8 cellular contexts compared by ENCODE assay signal in the genomic region with DNA sequence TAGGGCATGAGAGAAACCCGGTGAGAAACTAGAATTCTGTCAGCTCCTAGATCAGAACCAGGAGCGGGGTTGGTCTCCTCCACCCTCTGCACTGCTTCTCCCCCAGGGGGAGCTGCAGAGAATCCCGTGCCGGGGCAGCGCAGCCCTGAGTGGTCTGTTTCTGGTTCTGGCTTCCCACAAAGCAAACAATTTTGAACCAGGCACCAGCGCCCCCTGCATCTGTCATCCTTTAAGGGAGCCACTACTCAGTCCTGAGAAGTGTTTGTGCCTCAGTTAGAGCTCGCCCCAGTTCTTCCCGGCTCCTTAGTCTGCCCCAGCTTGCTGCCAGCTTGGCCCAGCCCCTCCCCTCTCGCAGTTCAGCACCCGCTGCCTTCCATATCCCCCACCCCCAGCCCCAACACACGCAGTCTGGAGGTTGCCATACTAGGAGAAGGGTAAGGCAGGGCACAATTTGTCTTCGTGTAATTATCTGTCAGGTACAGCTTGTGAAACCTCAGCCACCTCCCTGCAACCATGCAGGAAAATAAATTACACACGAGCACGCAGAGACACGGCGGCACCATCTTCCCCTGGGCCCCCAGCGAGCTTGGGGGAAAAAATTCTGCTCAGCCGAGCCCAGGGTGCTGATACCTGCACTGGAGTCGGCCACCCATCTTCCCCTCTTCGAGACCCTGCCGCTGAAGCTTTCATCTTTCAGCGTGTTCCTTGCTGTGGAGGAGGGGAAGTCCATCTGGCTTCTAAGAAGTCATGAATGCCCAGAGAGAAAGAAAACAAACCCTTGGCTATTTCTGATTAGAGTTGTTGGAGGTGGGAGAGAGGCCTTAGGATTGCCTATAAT.
DNase-seq lines count a peak whose midpoint lies in the region; ATAC-seq, FAIRE-seq and TF ChIP-seq lines count a peak whose summit lies in the region.

No MANE protein-coding gene starts in this region.

- ATAC-seq in HG03045 (IDR thresholded peaks at IDR 0.05; ENCODE audit: unreplicated experiment) (no peak), HG03135 (IDR thresholded peaks at IDR 0.05; ENCODE audit: unreplicated experiment) (no peak)

- H3K36me3 ChIP-seq in H1 (ENCODE audit: control insufficient read depth in 2 of 4, insufficient read depth in 4 of 4, low read length in 3 of 4) = no peaks in the 10 kb centered on the region
- no peaks in the 10 kb centered on the region for H3K36me3 ChIP-seq in muscle layer of colon (ENCODE audit: insufficient read depth, low read length)
- H3K36me3 ChIP-seq in testis (ENCODE audit: low read depth, missing control alignments) = no peaks in the 10 kb centered on the region

- H3K23ac ChIP-seq in H1 (ENCODE audit: insufficient read length) = no peak overlapping the region

- POLR2A ChIA-PET in H1 (lab: Charles Lee; ENCODE audit: partially characterized antibody) = interaction anchor here (0.8 to 1.7 kb wide), 8 partner anchors 15 to 152 kb away, joined by 3 to 5 read pairs (median 3); no protein-coding TSS in a partner anchor

- H3K9ac ChIP-seq in H1 (replicated peaks in 1 of 4; ENCODE audit: extremely low read depth in 1 of 4, low read depth in 3 of 4, low read length in 3 of 4) = no peak overlapping the region
- no peak overlapping the region for H3K9ac ChIP-seq in muscle layer of colon (ENCODE audit: low read length)

- H4K91ac ChIP-seq in H1 (replicated peaks; ENCODE audit: insufficient read length, low read length) = peak overlapping the region; percentile 12

- H3K4me1 ChIP-seq in H1 (replicated peaks in 1 of 4; ENCODE audit: control insufficient read depth in 3 of 4, insufficient read depth in 4 of 4, low read length in 3 of 4) = peaks cover 0 to 26% (median 13%) of the 10 kb centered on the region in 4 experiments; a peak in 6 of 7 replicates
- H3K4me1 ChIP-seq in muscle layer of colon (ENCODE audit: insufficient read depth, low read length) = no peaks in the 10 kb centered on the region
- no peaks in the 10 kb centered on the region for H3K4me1 ChIP-seq in testis

- H3K27ac ChIP-seq in H1 (ENCODE audit: low read depth, low read length) (no peak overlapping the region), muscle layer of colon (ENCODE audit: low read depth, low read length) (peak overlapping the region; percentile 14), testis (no peak overlapping the region)

- H3K18ac ChIP-seq in H1 (ENCODE audit: extremely low read depth, low read length) = no peak overlapping the region

- no peak overlapping the region for H2AK5ac ChIP-seq in H1 (ENCODE audit: low read depth, low read length)

- no peak overlapping the region for H3K56ac ChIP-seq in H1 (replicated peaks; ENCODE audit: insufficient read length, low read depth, low read length)

- intact Hi-C loops in testis (cut with DNase I; ENCODE audit: low total_unique reads) = no loop called here

- no peak overlapping the region for H2BK15ac ChIP-seq in H1 (ENCODE audit: low read length)

- FAIRE-seq in H1 (lab: Jason Lieb, UNC) = no peak

- TF ChIP-seq EP300 in H1 (IDR thresholded peaks at IDR 0.05; ENCODE audit: borderline replicate concordance in 1 of 2, low read depth in 2 of 2, low read length in 2 of 2) = no peak; a peak in 1 of 3 replicates

- DNase-seq in DMS53 (lab: John Stamatoyannopoulos, UW) (peak; percentile 63), H1 (ENCODE audit: low read depth in 1 of 2, low spot score in 2 of 2) (peak; percentile 72 to 87), testis (peak; percentile 53)
- peak; percentile 63 for DNase-seq in activated CD4-positive, alpha-beta T cell treated with anti-CD3 and anti-CD28 coated beads for 48 hours

- 0 out of 2 replicates have a peak overlapping the region, but pooled peaks have one; percentile 19 for H2AFZ ChIP-seq in H1 (ENCODE audit: low read length)

- H3K79me2 ChIP-seq in H1 (ENCODE audit: control insufficient read depth in 1 of 2, insufficient read depth in 2 of 2, low read length in 2 of 2) = no peaks in the 10 kb centered on the region

- H3K14ac ChIP-seq in H1 (ENCODE audit: insufficient read length) = no peak overlapping the region

- H3K4me2 ChIP-seq in H1 (ENCODE audit: insufficient read depth in 1 of 2, low read depth in 2 of 2, low read length in 2 of 2) = peak overlapping the region; percentile 42 to 55

- no peaks in the 10 kb centered on the region for H3K79me1 ChIP-seq in H1 (ENCODE audit: low read depth, low read length)

- peak; percentile 56 to 69 for TF ChIP-seq RAD21 in H1 (IDR thresholded peaks at IDR 0.05 in 1 of 2, conservative IDR thresholded peaks at IDR 0.05 in 1 of 2; ENCODE audit: low read depth in 2 of 2, low read length in 2 of 2)

- H3K9me3 ChIP-seq in H1 (ENCODE audit: insufficient read depth in 2 of 2, low read depth in 1 of 2, low read length in 1 of 2) (no peaks in the 10 kb centered on the region), muscle layer of colon (ENCODE audit: low read length) (no peaks in the 10 kb centered on the region), testis (no peaks in the 10 kb centered on the region)

- peak overlapping the region; percentile 96; the same call in 1 of the 2 replicates for H2BK20ac ChIP-seq in H1 (ENCODE audit: low read length)

- H4K20me1 ChIP-seq in H1 (replicated peaks in 1 of 2; ENCODE audit: control insufficient read depth in 1 of 2, insufficient read depth in 2 of 2, low read length in 2 of 2) = no peaks in the 10 kb centered on the region

- H2BK12ac ChIP-seq in H1 (ENCODE audit: low read depth, low read length) = no peak overlapping the region

- TF ChIP-seq CTCF in LNCAP (IDR thresholded peaks at IDR 0.05) = peak; percentile 58
- TF ChIP-seq CTCF in H1 (IDR thresholded peaks at IDR 0.05; ENCODE audit: control extremely low read depth in 1 of 3, insufficient read depth in 1 of 3, low read depth in 1 of 3, low read length in 3 of 3) = peak; percentile 74 to 96 (median 83)
- TF ChIP-seq CTCF in testis (IDR thresholded peaks at IDR 0.05) = peak in 1 of 3 experiments; percentile 17

- CTCF ChIA-PET in H1 (lab: Charles Lee; ENCODE audit: partially characterized antibody) = interaction anchor here (0.6 to 38.2 kb wide), 35 partner anchors 9 to 467 kb away, joined by 3 to 2918 read pairs (median 4); a partner anchor contains a TSS

- H3K4me3 ChIP-seq in H1 (ENCODE audit: extremely low read depth in 1 of 4, insufficient read depth in 2 of 4, low read depth in 3 of 4, low read length in 4 of 4) (peak overlapping the region in 1 of 4 experiments; percentile 38; a peak in 1 of 8 replicates), muscle layer of colon (ENCODE audit: low read depth in 1 of 2, low read length in 2 of 2) (peak overlapping the region; percentile 50 to 51), testis (peak overlapping the region in 1 of 2 donors; percentile 35)

- H2BK5ac ChIP-seq in H1 (ENCODE audit: low read depth, low read length) = peak overlapping the region; percentile 20; the same call in 1 of the 2 replicates

- peak overlapping the region; percentile 18 for H4K5ac ChIP-seq in H1 (ENCODE audit: insufficient read length, low read depth, low read length)

- H3K23me2 ChIP-seq in H1 (ENCODE audit: low read depth, low read length) = peaks cover 1% of the 10 kb centered on the region; the same call in 1 of the 2 replicates

- TF ChIP-seq POLR2A in H1 (IDR thresholded peaks at IDR 0.05; ENCODE audit: control extremely low read depth in 1 of 2, low read depth in 2 of 2, low read length in 2 of 2) (no peak), testis (IDR thresholded peaks at IDR 0.05) (no peak)

- H2BK120ac ChIP-seq in H1 (replicated peaks; ENCODE audit: low read depth, low read length) = no peak overlapping the region

- H3K27me3 ChIP-seq in H1 (replicated peaks in 1 of 4; ENCODE audit: control insufficient read depth in 3 of 4, extremely low read depth in 1 of 4, insufficient read depth in 3 of 4, low read length in 3 of 4) = peaks cover 0 to 4% (median 1%) of the 10 kb centered on the region in 4 experiments; a peak in 2 of 7 replicates
- H3K27me3 ChIP-seq in muscle layer of colon (ENCODE audit: control insufficient read depth in 1 of 2, insufficient read depth in 2 of 2, low read length in 2 of 2) = no peaks in the 10 kb centered on the region
- H3K27me3 ChIP-seq in testis = no peaks in the 10 kb centered on the region

- WGBS in H1 (ENCODE audit: extremely low coverage in 1 of 2, insufficient coverage in 1 of 2, insufficient read length in 1 of 2, insufficient replicate concordance in 2 of 2, low coverage in 1 of 2, low lambda C conversion rate in 2 of 2, missing lambda C conversion rate in 1 of 2), 2 experiments = 37% methylated on average over 22 of the region's 22 CpGs; no CpG with 5 or more reads in 1 of the 2 experiments
- 11 to 13% methylated on average over 21 to 22 of the region's 22 CpGs for WGBS in testis, 2 donors

- no peak overlapping the region for H4K8ac ChIP-seq in H1 (ENCODE audit: extremely low read depth, insufficient read depth, low read length)

- no peak overlapping the region for H3K4ac ChIP-seq in H1 (replicated peaks; ENCODE audit: insufficient read length, low read depth, low read length)

TF ChIP-seq in H1, 55 proteins besides CTCF, POLR2A, EP300 and RAD21 (continues in another document):
- TF ChIP-seq ZNF274 (IDR thresholded peaks at IDR 0.05; ENCODE audit: borderline replicate concordance, extremely low read depth, low read length) (no peak), SIX5 (IDR thresholded peaks at IDR 0.05; ENCODE audit: low read depth, low read length) (no peak), KDM4A (IDR thresholded peaks at IDR 0.05; ENCODE audit: low read depth, low read length, severe bottlenecking) (no peak), JUN (IDR thresholded peaks at IDR 0.05; ENCODE audit: low read depth, low read length) (no peak), EZH2 (IDR thresholded peaks at IDR 0.05; ENCODE audit: low read depth, low read length, severe bottlenecking) (no peak), EGR1 (IDR thresholded peaks at IDR 0.05; ENCODE audit: borderline replicate concordance, low read depth, low read length) (no peak), SIN3A (conservative IDR thresholded peaks at IDR 0.05 in 1 of 2, IDR thresholded peaks at IDR 0.05 in 1 of 2; ENCODE audit: low read depth in 1 of 2, low read length in 2 of 2) (0 out of 4 replicates have a peak, but pooled peaks have one; percentile 22 to 69)
